ENCODE assay signal across 1 cellular context in genomic region chr10:62457196-62457595, GRCh38.
TF ChIP-seq lines count a peak whose summit lies in the region.

No MANE protein-coding gene starts in this region.

TF ChIP-seq in GM12878, 131 proteins besides CTCF, POLR2A, EP300 and RAD21 (continued from another document):
- TF ChIP-seq POU2F2 (IDR thresholded peaks at IDR 0.05; ENCODE audit: borderline replicate concordance, low read depth, low read length) = no peak
- TF ChIP-seq NBN (IDR thresholded peaks at IDR 0.05) = no peak
- TF ChIP-seq HDGF (IDR thresholded peaks at IDR 0.05) = no peak
- no peak for TF ChIP-seq JUND (IDR thresholded peaks at IDR 0.05; ENCODE audit: low read depth, low read length)
- TF ChIP-seq TCF12 (IDR thresholded peaks at IDR 0.05; ENCODE audit: low read depth, low read length) = no peak
- TF ChIP-seq POLR2AphosphoS5 (IDR thresholded peaks at IDR 0.05; ENCODE audit: low read length) = no peak
- no peak for TF ChIP-seq KAT2A (conservative IDR thresholded peaks at IDR 0.05; ENCODE audit: control insufficient read depth, low read depth, low read length)
- TF ChIP-seq WRNIP1 (IDR thresholded peaks at IDR 0.05; ENCODE audit: borderline replicate concordance, low read depth, low read length) = no peak
- no peak for TF ChIP-seq GABPA (IDR thresholded peaks at IDR 0.05; ENCODE audit: low read depth)
- no peak for TF ChIP-seq TARDBP (IDR thresholded peaks at IDR 0.05; ENCODE audit: borderline replicate concordance)
- no peak for TF ChIP-seq TBL1XR1 (IDR thresholded peaks at IDR 0.05; ENCODE audit: low read depth, low read length)
- TF ChIP-seq ZNF217 (IDR thresholded peaks at IDR 0.05) = no peak
- TF ChIP-seq ZNF274 (IDR thresholded peaks at IDR 0.05; ENCODE audit: insufficient read depth, insufficient read length) = no peak
TF ChIP-seq in GM12878: peak in this region for 0.
